ENCODE assay signal across 16 cellular contexts in genomic region chr9:42388146-42388690, GRCh38.
DNase-seq lines count a peak whose midpoint lies in the region; ATAC-seq and TF ChIP-seq lines count a peak whose summit lies in the region.
"Had no signal": no experiment of that assay in that cellular context is flagged by ENCODE, and none has a peak within 500 bp of the region (broad histone marks: within the 10 kb centered on the region; RNA-seq: fewer than 3 reads in every experiment).

No MANE protein-coding gene starts in this region.

- 87% methylated on average over 3 of the region's 3 CpGs for WGBS in esophagus muscularis mucosa

- DNase-seq in GM10248 (ENCODE audit: extremely low spot score) (peak; percentile 31), esophagus muscularis mucosa (ENCODE audit: extremely low spot score) (peak; percentile 97), osteoblast (ENCODE audit: insufficient read length, low spot score, missing footprints) (peak; percentile 84), amniotic stem cell (lab: John Stamatoyannopoulos, UW) (no peak), posterior vena cava (ENCODE audit: low spot score) (no peak), dorsolateral prefrontal cortex (no peak)
- DNase-seq: activated CD4-positive, alpha-beta T cell treated with anti-CD3 and anti-CD28 coated beads, Interleukin-2, amount 50 U/mL, for 4 hours; activated T-cell treated with anti-CD3 and anti-CD28 coated beads, Interleukin-2, amount 50 U/mL, for 48 hours; dermis blood vessel endothelial cell; DMS53; NCI-H1092 treated with DMSO at 0.1 percent for 48 hours; SIG-M5; stimulated activated CD4-positive, alpha-beta T cell treated with anti-CD3 and anti-CD28 coated beads, Interleukin-4, amount 100 ng/mL, for 24 hours; T1000 had no signal

- no peak overlapping the region for H3K4me3 ChIP-seq in OCI-LY3 (ENCODE audit: low read length)
- no peak overlapping the region for H3K4me3 ChIP-seq in esophagus muscularis mucosa
- no peak overlapping the region for H3K4me3 ChIP-seq in osteoblast (ENCODE audit: insufficient read depth, low read length)
- no peak overlapping the region for H3K4me3 ChIP-seq in dorsolateral prefrontal cortex

- no peaks in the 10 kb centered on the region for H3K79me2 ChIP-seq in OCI-LY3 (ENCODE audit: low read length)
- no peaks in the 10 kb centered on the region for H3K79me2 ChIP-seq in osteoblast (ENCODE audit: insufficient read depth, low read length)

- POLR2A ChIA-PET in GM10248 (lab: Yijun Ruan, JAX) = no interaction called here

- TF ChIP-seq CTCF in GM10248 (IDR thresholded peaks at IDR 0.05; ENCODE audit: control extremely low read depth, extremely low read depth, low read depth, missing control alignments) (no peak), OCI-LY3 (IDR thresholded peaks at IDR 0.05; ENCODE audit: low read depth, low read length) (peak; percentile 31), esophagus muscularis mucosa (IDR thresholded peaks at IDR 0.05) (no peak), osteoblast (IDR thresholded peaks at IDR 0.05; ENCODE audit: extremely low read depth, low read depth, low read length) (no peak), dorsolateral prefrontal cortex (IDR thresholded peaks at IDR 0.05 in 54 of 56, conservative IDR thresholded peaks at IDR 0.05 in 2 of 56; ENCODE audit: low read depth in 1 of 56, partially characterized antibody in 56 of 56) (no peak)

- H3K9me3 ChIP-seq in OCI-LY3 (ENCODE audit: insufficient read depth, low read length) = no peaks in the 10 kb centered on the region
- H3K9me3 ChIP-seq in esophagus muscularis mucosa = no peaks in the 10 kb centered on the region
- H3K9me3 ChIP-seq in osteoblast (ENCODE audit: low read depth, low read length) = no peaks in the 10 kb centered on the region

- no peak overlapping the region for H3K4me2 ChIP-seq in OCI-LY3 (ENCODE audit: low read length)
- no peak overlapping the region for H3K4me2 ChIP-seq in osteoblast (ENCODE audit: insufficient read depth, low read length)

- no peak for ATAC-seq in HG03565 (IDR thresholded peaks at IDR 0.05; ENCODE audit: unreplicated experiment)

- no peak overlapping the region for H3K9ac ChIP-seq in OCI-LY3 (ENCODE audit: low read length)

- H3K27ac ChIP-seq in OCI-LY3 (ENCODE audit: low read length) (no peak overlapping the region), esophagus muscularis mucosa (replicated peaks in 1 of 4) (no peak overlapping the region), osteoblast (ENCODE audit: low read depth, low read length) (no peak overlapping the region), dorsolateral prefrontal cortex (no peak overlapping the region)

- no peaks in the 10 kb centered on the region for H3K36me3 ChIP-seq in OCI-LY3 (replicated peaks; ENCODE audit: low read depth, low read length)
- H3K36me3 ChIP-seq in esophagus muscularis mucosa = no peaks in the 10 kb centered on the region
- no peaks in the 10 kb centered on the region for H3K36me3 ChIP-seq in osteoblast (ENCODE audit: insufficient read depth, low read length)

- CTCF ChIA-PET in GM10248 (lab: Yijun Ruan, JAX) = no interaction called here

- H3K27me3 ChIP-seq in OCI-LY3 (ENCODE audit: low read depth, low read length) = no peaks in the 10 kb centered on the region
- no peaks in the 10 kb centered on the region for H3K27me3 ChIP-seq in esophagus muscularis mucosa
- H3K27me3 ChIP-seq in osteoblast (ENCODE audit: insufficient read depth, low read length) = no peaks in the 10 kb centered on the region
- H3K27me3 ChIP-seq in dorsolateral prefrontal cortex = no peaks in the 10 kb centered on the region

- no peaks in the 10 kb centered on the region for H3K4me1 ChIP-seq in OCI-LY3 (ENCODE audit: low read length)
- peaks cover 0 to 8% (median 6%) of the 10 kb centered on the region in 4 donors for H3K4me1 ChIP-seq in esophagus muscularis mucosa
- no peaks in the 10 kb centered on the region for H3K4me1 ChIP-seq in osteoblast (ENCODE audit: insufficient read depth, low read length)

- intact Hi-C loops in esophagus muscularis mucosa (cut with DNase I) = no loop called here
- intact Hi-C loops in posterior vena cava (cut with DNase I) = no loop called here
- intact Hi-C loops in dorsolateral prefrontal cortex (cut with DNase I) = no loop called here

- TF ChIP-seq EP300 in esophagus muscularis mucosa (IDR thresholded peaks at IDR 0.05) = no peak

- H2AFZ ChIP-seq in OCI-LY3 (ENCODE audit: low read depth, low read length) = no peak overlapping the region
- no peak overlapping the region for H2AFZ ChIP-seq in osteoblast (ENCODE audit: low read length)

- no peak for TF ChIP-seq POLR2A in esophagus muscularis mucosa (IDR thresholded peaks at IDR 0.05; ENCODE audit: low read depth)

- no peaks in the 10 kb centered on the region for H4K20me1 ChIP-seq in OCI-LY3 (ENCODE audit: insufficient read depth, low read length)
- no peaks in the 10 kb centered on the region for H4K20me1 ChIP-seq in osteoblast (ENCODE audit: insufficient read depth, low read length)

Comparison
In these comparisons a context has a peak if more than half of its experiments do, and no peak if none do; other contexts are left out.
1. DNase-seq: peak in GM10248 (single experiment), esophagus muscularis mucosa (single experiment) and osteoblast (single experiment); none in amniotic stem cell (single experiment), posterior vena cava (single experiment) and dorsolateral prefrontal cortex (0 of 10).